30 cellular contexts compared by ENCODE assay signal in genomic region chr13:61277877-61278276, GRCh38.
"Had no signal": no experiment of that assay in that cellular context is flagged by ENCODE, and none has a peak within 500 bp of the region (broad histone marks: within the 10 kb centered on the region; RNA-seq: fewer than 3 reads in every experiment).

No MANE protein-coding gene starts in this region.

- H3K36me3 ChIP-seq: neutrophil, pancreas, prostate gland, spleen, suprapubic skin, tibial artery, transverse colon, upper lobe of right lung, uterus had no signal

- H3K4me1 ChIP-seq: pancreas, prostate gland, spleen, suprapubic skin, testis, tibial artery, transverse colon, upper lobe of right lung, uterus had no signal

- FAIRE-seq: pancreas had no signal

- H3K4me1 Mint-ChIP-seq: naive thymus-derived CD8-positive, alpha-beta T cell; nephron progenitor cell; neural crest cell; stimulated activated memory B cell treated with anti-CD40 and anti-IgM and Interleukin-4, amounts not matched to agents 10 μg/mL and 1 μg/mL and 100 μg/mL, for 72 hours; stimulated activated naive CD8-positive, alpha-beta T cell treated with anti-CD3 and anti-CD28 coated beads, Interleukin-15, amount 100 ng/mL, for 72 hours had no signal

- H3K27ac Mint-ChIP-seq: naive thymus-derived CD8-positive, alpha-beta T cell; natural killer cell treated with Interleukin-12 subunit alpha and Interleukin-12 subunit beta and Interleukin-15 and Interleukin-18, amount 100 ng/mL, for 72 hours; nephron progenitor cell; stimulated activated memory B cell treated with anti-CD40 and anti-IgM and Interleukin-4, amounts not matched to agents 10 μg/mL and 1 μg/mL and 100 μg/mL, for 72 hours; stimulated activated naive CD8-positive, alpha-beta T cell treated with anti-CD3 and anti-CD28 coated beads, Interleukin-15, amount 100 ng/mL, for 72 hours; type B pancreatic cell had no signal

- H3K4me2 ChIP-seq: smooth muscle cell had no signal

- H3K9me3 ChIP-seq: neutrophil, pancreas, prostate gland, suprapubic skin, testis, transverse colon, upper lobe of right lung, uterus had no signal

- H3K4me3 Mint-ChIP-seq: naive thymus-derived CD8-positive, alpha-beta T cell; natural killer cell treated with Interleukin-12 subunit alpha and Interleukin-12 subunit beta and Interleukin-15 and Interleukin-18, amount 100 ng/mL, for 72 hours; nephron progenitor cell; neural crest cell; stimulated activated memory B cell treated with anti-CD40 and anti-IgM and Interleukin-4, amounts not matched to agents 10 μg/mL and 1 μg/mL and 100 μg/mL, for 72 hours; stimulated activated naive CD8-positive, alpha-beta T cell treated with anti-CD3 and anti-CD28 coated beads, Interleukin-15, amount 100 ng/mL, for 72 hours; type B pancreatic cell had no signal

- ATAC-seq: naive thymus-derived CD8-positive, alpha-beta T cell; natural killer cell treated with Interleukin-12 subunit alpha and Interleukin-12 subunit beta and Interleukin-15 and Interleukin-18, amount 100 ng/mL, for 72 hours; pancreas; right cardiac atrium; sciatic nerve; stimulated activated memory B cell treated with anti-CD40 and anti-IgM and Interleukin-4, amounts not matched to agents 10 μg/mL and 1 μg/mL and 100 μg/mL, for 72 hours; stimulated activated naive CD8-positive, alpha-beta T cell treated with anti-CD3 and anti-CD28 coated beads, Interleukin-15, amount 100 ng/mL, for 72 hours; stimulated activated naive CD8-positive, alpha-beta T cell treated with anti-CD3 and anti-CD28 coated beads, Interleukin-15, Interleukin-2, amounts not matched to agents 100 U/mL and 50 U/mL, for 24 hours; upper lobe of right lung had no signal

- H3K4me3 ChIP-seq: pancreas, prostate gland, skin epidermis, smooth muscle cell, spleen, suprapubic skin, testis, tibial artery, transverse colon, upper lobe of right lung, uterus had no signal

- H3K9me3 Mint-ChIP-seq: nephron progenitor cell, type B pancreatic cell had no signal

- DNase-seq: naive thymus-derived CD8-positive, alpha-beta T cell; nephron progenitor cell; nucleus accumbens; pancreas; right cardiac atrium; spleen; stimulated activated CD4-positive, alpha-beta T cell treated with anti-CD3 and anti-CD28 coated beads, Interleukin-12 subunit alpha, Interleukin-12 subunit beta, amount 100 ng/mL, for 4 hours; stimulated activated CD4-positive, alpha-beta T cell treated with anti-CD3 and anti-CD28 coated beads, Interleukin-1b, Interleukin-23, amount 100 ng/mL, for 48 hours; stimulated activated CD4-positive, alpha-beta T cell treated with anti-CD3 and anti-CD28 coated beads, Interleukin-4, amount 100 ng/mL, for 1 hour; stimulated activated CD4-positive, alpha-beta T cell treated with anti-CD3 and anti-CD28 coated beads, Interleukin-4, amount 100 ng/mL, for 4 hours; stimulated activated CD8-positive, alpha-beta memory T cell treated with anti-CD3 and anti-CD28 coated beads, Interleukin-4, amount 100 ng/mL, for 48 hours; stimulated activated naive CD4-positive, alpha-beta T cell; stimulated activated naive CD8-positive, alpha-beta T cell treated with anti-CD3 and anti-CD28 coated beads, Interleukin-15, amount 100 ng/mL, for 72 hours; stimulated activated naive CD8-positive, alpha-beta T cell treated with anti-CD3 and anti-CD28 coated beads, Interleukin-15, Interleukin-2, amounts not matched to agents 100 U/mL and 50 U/mL, for 24 hours; substantia nigra; testis; tibial artery; transverse colon; upper lobe of right lung; uterus had no signal

- H3K27me3 Mint-ChIP-seq: natural killer cell treated with Interleukin-12 subunit alpha and Interleukin-12 subunit beta and Interleukin-15 and Interleukin-18, amount 100 ng/mL, for 72 hours; stimulated activated memory B cell treated with anti-CD40 and anti-IgM and Interleukin-4, amounts not matched to agents 10 μg/mL and 1 μg/mL and 100 μg/mL, for 72 hours; stimulated activated naive CD8-positive, alpha-beta T cell treated with anti-CD3 and anti-CD28 coated beads, Interleukin-15, amount 100 ng/mL, for 72 hours; type B pancreatic cell had no signal

- H3K27ac ChIP-seq: neutrophil, pancreas, prostate gland, skin epidermis, spleen, suprapubic skin, testis, tibial artery, transverse colon, upper lobe of right lung, uterus had no signal

- H3K36me3 Mint-ChIP-seq: naive thymus-derived CD8-positive, alpha-beta T cell; natural killer cell treated with Interleukin-12 subunit alpha and Interleukin-12 subunit beta and Interleukin-15 and Interleukin-18, amount 100 ng/mL, for 72 hours; stimulated activated memory B cell treated with anti-CD40 and anti-IgM and Interleukin-4, amounts not matched to agents 10 μg/mL and 1 μg/mL and 100 μg/mL, for 72 hours; type B pancreatic cell had no signal

- H3K27me3 ChIP-seq: neutrophil, pancreas, spleen, suprapubic skin, testis, tibial artery, transverse colon, upper lobe of right lung, uterus had no signal
